ENCODE assay signal across 8 cellular contexts in the genomic region with DNA sequence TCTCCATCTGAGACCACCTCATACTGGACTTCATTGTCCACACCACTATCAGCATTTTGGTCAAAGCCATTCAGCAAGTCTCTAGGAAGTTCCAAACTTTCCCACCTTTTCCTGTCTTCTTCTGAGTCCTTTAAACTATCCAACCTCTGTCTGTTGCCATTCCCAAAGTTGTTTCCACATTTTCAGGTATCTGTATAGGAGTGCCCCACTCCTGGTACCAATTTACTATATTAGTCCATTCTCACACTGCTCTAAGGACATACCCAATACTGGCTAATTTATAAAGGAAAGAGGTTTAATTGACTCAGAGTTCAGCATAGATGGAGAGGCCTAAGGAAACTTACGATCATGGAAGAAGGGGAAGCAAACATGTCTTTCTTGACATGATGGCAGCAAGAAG.
"Had no signal": no experiment of that assay in that cellular context is flagged by ENCODE, and none has a peak within 500 bp of the region (broad histone marks: within the 10 kb centered on the region; RNA-seq: fewer than 3 reads in every experiment).

No MANE protein-coding gene starts in this region.

- ATAC-seq: GM12878 had no signal

- H3K4me3 ChIP-seq: GM12878 had no signal

- FAIRE-seq: G401.6, GM12878, GM12891, GM12892, GM18507, GM19239 had no signal

- DNase-seq: GDM1, GF-D8 had no signal
